ENCODE assay signal across 11 cellular contexts in the genomic region with DNA sequence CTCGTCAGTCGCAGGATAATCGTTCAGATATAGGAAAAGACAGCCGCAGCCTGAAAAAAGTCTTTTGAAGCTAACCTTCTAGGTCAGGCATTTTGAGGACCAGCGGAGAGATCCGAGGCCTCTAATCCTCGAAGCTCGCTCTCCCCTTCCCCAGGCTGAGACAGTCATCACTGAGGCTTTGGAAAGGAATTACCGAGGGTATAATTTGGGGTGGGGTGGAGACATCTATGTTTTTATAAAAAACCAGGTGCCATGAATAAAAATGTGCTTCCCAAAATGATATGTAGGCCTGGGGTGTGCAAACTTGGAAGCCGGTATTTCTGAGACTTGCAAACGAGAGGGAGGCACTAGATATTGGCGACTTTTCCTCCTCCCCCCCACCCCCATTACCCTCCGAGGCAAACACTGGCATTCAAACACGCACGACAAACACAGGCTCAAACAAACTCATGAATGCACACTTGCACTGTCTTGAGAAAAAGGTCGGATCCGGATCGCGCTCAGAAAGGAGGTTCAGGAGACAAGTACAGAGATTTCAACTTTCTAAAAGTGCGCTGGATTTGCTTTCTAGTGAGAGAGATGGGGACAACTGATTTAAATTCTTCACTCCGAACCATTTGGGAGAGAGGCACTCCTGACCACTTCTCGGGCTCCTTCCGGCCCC. TPM values are rescaled to one million over a fixed set of nuclear protein-coding genes. Genes with fewer than 3 reads are reported as not detected.
DNase-seq lines count a peak whose midpoint lies in the region; ATAC-seq, FAIRE-seq and TF ChIP-seq lines count a peak whose summit lies in the region.
"Had no signal": no experiment of that assay in that cellular context is flagged by ENCODE, and none has a peak within 500 bp of the region (broad histone marks: within the 10 kb centered on the region; RNA-seq: fewer than 3 reads in every experiment).

No MANE protein-coding gene starts in this region.

- peaks cover 5% of the 10 kb centered on the region for H3K4me1 Mint-ChIP-seq in T-helper 1 cell treated with Interleukin-12 subunit alpha and Interleukin-12 subunit beta and Interleukin-4 antibody, amounts not matched to agents 30 μg/mL and 1 μg/mL, for 36 hours (ENCODE audit: low read depth)
- peaks cover 7% of the 10 kb centered on the region for H3K4me1 Mint-ChIP-seq in activated naive CD8-positive, alpha-beta T cell treated with anti-CD3 and anti-CD28 coated beads, Interleukin-2, amount 50 U/mL, for 24 hours

- H3K79me2 ChIP-seq in keratinocyte (ENCODE audit: control insufficient read depth, insufficient read depth, low read length): peaks cover 2% of the 10 kb centered on the region

- H3K9me3 ChIP-seq in keratinocyte (ENCODE audit: control insufficient read depth, low read depth, low read length) (no peaks in the 10 kb centered on the region), subcutaneous abdominal adipose tissue (ENCODE audit: control insufficient read depth in 5 of 5, low read length in 5 of 5) (no peaks in the 10 kb centered on the region), ovary (no peaks in the 10 kb centered on the region)

- no peak for ATAC-seq in activated naive CD8-positive, alpha-beta T cell treated with anti-CD3 and anti-CD28 coated beads, Interleukin-2, amount 50 U/mL, for 24 hours
- ATAC-seq in GM19035 (IDR thresholded peaks at IDR 0.05; ENCODE audit: unreplicated experiment): no peak

- H2AFZ ChIP-seq in keratinocyte (ENCODE audit: control insufficient read depth, low read length): peak overlapping the region; percentile 89

- H3K4me2 ChIP-seq in keratinocyte (ENCODE audit: control insufficient read depth, extremely low read depth, insufficient read depth, low read depth, low read length): peak overlapping the region; percentile 94

- TF ChIP-seq EP300 in ovary (IDR thresholded peaks at IDR 0.05): no peak

- DNase-seq in T-helper 1 cell: no peak
- DNase-seq in activated naive CD8-positive, alpha-beta T cell treated with anti-CD3 and anti-CD28 coated beads, Interleukin-2, amount 50 U/mL, for 24 hours: no peak
- no peak for DNase-seq in keratinocyte (ENCODE audit: low read depth, low spot score)
- no peak for DNase-seq in T1000 (lab: John Stamatoyannopoulos, UW)
- no peak for DNase-seq in ovary
- DNase-seq: ACHN had no signal

- peaks cover 3% of the 10 kb centered on the region for H3K36me3 Mint-ChIP-seq in T-helper 1 cell treated with Interleukin-12 subunit alpha and Interleukin-12 subunit beta and Interleukin-4 antibody, amounts not matched to agents 30 μg/mL and 1 μg/mL, for 36 hours (ENCODE audit: low read depth)
- H3K36me3 Mint-ChIP-seq in activated naive CD8-positive, alpha-beta T cell treated with anti-CD3 and anti-CD28 coated beads, Interleukin-2, amount 50 U/mL, for 24 hours (ENCODE audit: low read depth): no peaks in the 10 kb centered on the region

- WGBS in ovary, 3 donors: 24 to 27% (median 26%) methylated on average over 23 of the region's 23 CpGs

- H3K36me3 ChIP-seq in keratinocyte (ENCODE audit: control insufficient read depth in 2 of 2, extremely low read depth in 1 of 2, insufficient read depth in 2 of 2, low read length in 2 of 2) (no peaks in the 10 kb centered on the region), subcutaneous abdominal adipose tissue (ENCODE audit: control insufficient read depth in 5 of 5, insufficient read depth in 5 of 5, low read length in 5 of 5) (no peaks in the 10 kb centered on the region), ovary (no peaks in the 10 kb centered on the region)

- H3K27ac ChIP-seq in keratinocyte (ENCODE audit: control insufficient read depth, insufficient read depth, low read length) (no peak overlapping the region), subcutaneous abdominal adipose tissue (ENCODE audit: low read depth, low read length) (no peak overlapping the region), ovary (no peak overlapping the region)

- no peaks in the 10 kb centered on the region for H3K9me1 ChIP-seq in keratinocyte (ENCODE audit: control insufficient read depth, extremely low read depth, insufficient read depth, low read length)

- intact Hi-C loops in ovary (cut with DNase I): no loop called here

- no peak overlapping the region for H3K4me3 Mint-ChIP-seq in T-helper 1 cell treated with Interleukin-12 subunit alpha and Interleukin-12 subunit beta and Interleukin-4 antibody, amounts not matched to agents 30 μg/mL and 1 μg/mL, for 36 hours
- H3K4me3 Mint-ChIP-seq in activated naive CD8-positive, alpha-beta T cell treated with anti-CD3 and anti-CD28 coated beads, Interleukin-2, amount 50 U/mL, for 24 hours: peak overlapping the region; percentile 57

- dilution Hi-C loops in keratinocyte (cut with MboI; ENCODE audit: extremely low pct_ligation_motif_present, low sequenced_read_pairs): no loop called here

- FAIRE-seq in keratinocyte (lab: Jason Lieb, UNC): peak; percentile 20
- FAIRE-seq: K562 had no signal

- TF ChIP-seq POLR2A in ovary (IDR thresholded peaks at IDR 0.05): no peak

- H3K27me3 ChIP-seq in keratinocyte (ENCODE audit: control insufficient read depth, extremely low read depth, insufficient read depth, low read length) (peaks cover 41% of the 10 kb centered on the region), subcutaneous abdominal adipose tissue (ENCODE audit: control insufficient read depth in 5 of 5, insufficient read depth in 4 of 5, low read length in 5 of 5) (peaks cover 34 to 81% (median 56%) of the 10 kb centered on the region in 5 donors), ovary (no peaks in the 10 kb centered on the region)

- H4K20me1 ChIP-seq in keratinocyte (ENCODE audit: control insufficient read depth, extremely low read depth, insufficient read depth, low read length): no peaks in the 10 kb centered on the region

- H3K4me3 ChIP-seq in keratinocyte (ENCODE audit: control insufficient read depth in 2 of 3, extremely low read depth in 1 of 3, insufficient read depth in 2 of 3, low read depth in 1 of 3, low read length in 3 of 3) (peak overlapping the region in 2 of 3 experiments; percentile 80), subcutaneous abdominal adipose tissue (ENCODE audit: low read depth in 1 of 5, low read length in 5 of 5) (peak overlapping the region; percentile 67 to 88 (median 78)), ovary (no peak overlapping the region)
- H3K4me3 ChIP-seq: K562 had no signal

- H3K9me3 Mint-ChIP-seq in T-helper 1 cell treated with Interleukin-12 subunit alpha and Interleukin-12 subunit beta and Interleukin-4 antibody, amounts not matched to agents 30 μg/mL and 1 μg/mL, for 36 hours: peaks cover 5% of the 10 kb centered on the region
- H3K9me3 Mint-ChIP-seq in activated naive CD8-positive, alpha-beta T cell treated with anti-CD3 and anti-CD28 coated beads, Interleukin-2, amount 50 U/mL, for 24 hours: no peaks in the 10 kb centered on the region

- TF ChIP-seq CTCF in keratinocyte (optimal IDR thresholded peaks at IDR 0.05 in 1 of 3, IDR thresholded peaks at IDR 0.05 in 1 of 3, conservative IDR thresholded peaks at IDR 0.05 in 1 of 3; ENCODE audit: extremely low read depth in 1 of 3, insufficient read depth in 2 of 3, low read length in 3 of 3): no peak
- TF ChIP-seq CTCF in ovary (IDR thresholded peaks at IDR 0.05): no peak

- peaks cover 21% of the 10 kb centered on the region for H3K4me1 ChIP-seq in keratinocyte (ENCODE audit: control insufficient read depth, extremely low read depth, insufficient read depth, low read length)
- peaks cover 0 to 36% (median 31%) of the 10 kb centered on the region in 5 donors for H3K4me1 ChIP-seq in subcutaneous abdominal adipose tissue (ENCODE audit: control insufficient read depth in 5 of 5, insufficient read depth in 5 of 5, low read length in 5 of 5)
- peaks cover 3% of the 10 kb centered on the region for H3K4me1 ChIP-seq in ovary (ENCODE audit: insufficient read depth)

- H3K9ac ChIP-seq in keratinocyte (ENCODE audit: control insufficient read depth, extremely low read depth, insufficient read depth, low read length) (no peak overlapping the region), subcutaneous abdominal adipose tissue (ENCODE audit: low read length in 5 of 5) (peak overlapping the region in 2 of 5 donors; percentile 12 to 71)

- peak overlapping the region; percentile 77 for H3K27ac Mint-ChIP-seq in T-helper 1 cell treated with Interleukin-12 subunit alpha and Interleukin-12 subunit beta and Interleukin-4 antibody, amounts not matched to agents 30 μg/mL and 1 μg/mL, for 36 hours
- no peak overlapping the region for H3K27ac Mint-ChIP-seq in activated naive CD8-positive, alpha-beta T cell treated with anti-CD3 and anti-CD28 coated beads, Interleukin-2, amount 50 U/mL, for 24 hours

- peaks cover 88% of the 10 kb centered on the region for H3K27me3 Mint-ChIP-seq in T-helper 1 cell treated with Interleukin-12 subunit alpha and Interleukin-12 subunit beta and Interleukin-4 antibody, amounts not matched to agents 30 μg/mL and 1 μg/mL, for 36 hours (ENCODE audit: low read depth)
- H3K27me3 Mint-ChIP-seq in activated naive CD8-positive, alpha-beta T cell treated with anti-CD3 and anti-CD28 coated beads, Interleukin-2, amount 50 U/mL, for 24 hours: peaks cover 88% of the 10 kb centered on the region

RNA-seq across cellular contexts. Expression of a gene that starts 0.9 kb away (rescaled TPM):
- polyA plus RNA-seq in keratinocyte (2.7 to 4.0 TPM (median 3.6 TPM) in 3 replicates), ovary (under 1 TPM; 0.41 to 0.83 TPM)
- 2.1 TPM for polyA plus RNA-seq in keratinocyte (2011; ENCODE audit: low read depth)
- 3.2 and 3.8 TPM in 2 replicates for polyA plus RNA-seq in keratinocyte (2011; cell fraction: cytosol; rRNA removed)
- 3.3 and 4.1 TPM in 2 replicates for polyA plus RNA-seq in keratinocyte (2011; cell fraction: nucleus; rRNA removed)
- polyA plus RNA-seq in keratinocyte (2012; ENCODE audit: low replicate concordance): 3.2 and 4.3 TPM in 2 replicates
- polyA minus RNA-seq in keratinocyte: 4.0 to 7.7 TPM (median 5.7 TPM) in 3 replicates
- polyA minus RNA-seq in keratinocyte (2011; cell fraction: cytosol; rRNA and poly(A)+ RNA removed): 3.5 TPM
- 2.0 and 2.3 TPM in 2 replicates for polyA minus RNA-seq in keratinocyte (2011; cell fraction: nucleus; rRNA and poly(A)+ RNA removed)
- total RNA-seq in ovary: under 1 TPM in 4 of 7 donors, not detected in 3; 0.24 to 0.80 (median 0.43) TPM
- total RNA-seq: K562, lung microvascular endothelial cell had no signal
- polyA plus RNA-seq: K562 had no signal
